In genomic region chr15:76339302-76340197, GRCh38 we compare ENCODE assay signal across 8 cellular contexts. TPM values are rescaled to one million over a fixed set of nuclear protein-coding genes. Genes with fewer than 3 reads are reported as not detected.
DNase-seq lines count a peak whose midpoint lies in the region; ATAC-seq, FAIRE-seq and TF ChIP-seq lines count a peak whose summit lies in the region.

No MANE protein-coding gene starts in this region.

- no peak for TF ChIP-seq CTCF in H1 (IDR thresholded peaks at IDR 0.05; ENCODE audit: control extremely low read depth in 1 of 3, insufficient read depth in 1 of 3, low read depth in 1 of 3, low read length in 3 of 3)
- TF ChIP-seq CTCF in ovary (IDR thresholded peaks at IDR 0.05), result no peak
- TF ChIP-seq CTCF in uterus (IDR thresholded peaks at IDR 0.05), result no peak

- no peak overlapping the region for H4K5ac ChIP-seq in H1 (ENCODE audit: insufficient read length, low read depth, low read length)

- H3K27ac ChIP-seq in H1 (ENCODE audit: low read depth, low read length) (no peak overlapping the region), ovary (no peak overlapping the region), uterus (no peak overlapping the region)

- no peak overlapping the region for H3K23ac ChIP-seq in H1 (ENCODE audit: insufficient read length)

- H3K4me1 ChIP-seq in H1 (replicated peaks in 1 of 4; ENCODE audit: control insufficient read depth in 3 of 4, insufficient read depth in 4 of 4, low read length in 3 of 4) (peaks cover 0 to 38% (median 26%) of the 10 kb centered on the region in 4 experiments; a peak in 6 of 7 replicates), ovary (ENCODE audit: insufficient read depth) (peaks cover 17% of the 10 kb centered on the region), uterus (peaks cover 0 to 43% of the 10 kb centered on the region in 2 donors)

- H3K36me3 ChIP-seq in H1 (ENCODE audit: control insufficient read depth in 2 of 4, insufficient read depth in 4 of 4, low read length in 3 of 4) (peaks cover 0 to 26% (median 0%) of the 10 kb centered on the region in 4 experiments; a peak in 1 of 8 replicates), ovary (no peaks in the 10 kb centered on the region), uterus (no peaks in the 10 kb centered on the region)

- intact Hi-C loops in ovary (cut with DNase I), result loop anchor here in 1 of 4 donors (5.0 kb wide), 1 partner anchor 147 kb away; no protein-coding TSS in a partner anchor
- intact Hi-C loops in uterus (cut with DNase I; ENCODE audit: low total_unique reads), result no loop called here

- H4K20me1 ChIP-seq in H1 (replicated peaks in 1 of 2; ENCODE audit: control insufficient read depth in 1 of 2, insufficient read depth in 2 of 2, low read length in 2 of 2), result peaks cover 10 to 26% of the 10 kb centered on the region in 2 experiments

- H3K79me1 ChIP-seq in H1 (ENCODE audit: low read depth, low read length), result no peaks in the 10 kb centered on the region

- H3K4me3 ChIP-seq in H1 (ENCODE audit: extremely low read depth in 1 of 4, insufficient read depth in 2 of 4, low read depth in 3 of 4, low read length in 4 of 4) (peak overlapping the region; percentile 2 to 55 (median 18); a peak in 5 of 8 replicates), ovary (peak overlapping the region; percentile 26), uterus (peak overlapping the region in 1 of 2 donors; percentile 19)

- TF ChIP-seq RAD21 in H1 (IDR thresholded peaks at IDR 0.05 in 1 of 2, conservative IDR thresholded peaks at IDR 0.05 in 1 of 2; ENCODE audit: low read depth in 2 of 2, low read length in 2 of 2), result no peak

- no peak overlapping the region for H2BK5ac ChIP-seq in H1 (ENCODE audit: low read depth, low read length)

- CTCF ChIA-PET in H1 (lab: Charles Lee; ENCODE audit: partially characterized antibody), result interaction anchor here (1.1 to 1.4 kb wide), 2 partner anchors 149 to 155 kb away, joined by 4 read pairs; no protein-coding TSS in a partner anchor

- peak overlapping the region; percentile 77; the same call in 1 of the 2 replicates for H2BK12ac ChIP-seq in H1 (ENCODE audit: low read depth, low read length)

- no peak for ATAC-seq in GM18907 (IDR thresholded peaks at IDR 0.05; ENCODE audit: unreplicated experiment)

- TF ChIP-seq EP300 in H1 (IDR thresholded peaks at IDR 0.05; ENCODE audit: borderline replicate concordance in 1 of 2, low read depth in 2 of 2, low read length in 2 of 2) (no peak), ovary (IDR thresholded peaks at IDR 0.05) (no peak)

- TF ChIP-seq POLR2A in H1 (IDR thresholded peaks at IDR 0.05; ENCODE audit: control extremely low read depth in 1 of 2, low read depth in 2 of 2, low read length in 2 of 2) (no peak), ovary (IDR thresholded peaks at IDR 0.05) (no peak), uterus (IDR thresholded peaks at IDR 0.05) (no peak)

- DNase-seq in EH (ENCODE audit: low read depth) (peak; percentile 59), NCI-H526 treated with DMSO at 0.1 percent for 48 hours (lab: John Stamatoyannopoulos, UW) (peak; percentile 21), H1 (ENCODE audit: low read depth in 1 of 2, low spot score in 2 of 2) (peak in 1 of 2 experiments; percentile 71), ovary (peak in 1 of 5 donors; percentile 36), DMS153 (lab: John Stamatoyannopoulos, UW) (no peak), uterus (no peak), medulla oblongata (ENCODE audit: extremely low spot score) (no peak)

- H4K8ac ChIP-seq in H1 (ENCODE audit: extremely low read depth, insufficient read depth, low read length), result peak overlapping the region; percentile 70

- H2AK5ac ChIP-seq in H1 (ENCODE audit: low read depth, low read length), result peak overlapping the region; percentile 77; the same call in 1 of the 2 replicates

- no peak overlapping the region for H3K56ac ChIP-seq in H1 (replicated peaks; ENCODE audit: insufficient read length, low read depth, low read length)

- H3K4ac ChIP-seq in H1 (replicated peaks; ENCODE audit: insufficient read length, low read depth, low read length), result no peak overlapping the region

- H3K23me2 ChIP-seq in H1 (ENCODE audit: low read depth, low read length), result peaks cover 11% of the 10 kb centered on the region; the same call in 1 of the 2 replicates

- no peak for FAIRE-seq in H1 (lab: Jason Lieb, UNC)

- H3K79me2 ChIP-seq in H1 (ENCODE audit: control insufficient read depth in 1 of 2, insufficient read depth in 2 of 2, low read length in 2 of 2), result no peaks in the 10 kb centered on the region

- H3K27me3 ChIP-seq in H1 (replicated peaks in 1 of 4; ENCODE audit: control insufficient read depth in 3 of 4, extremely low read depth in 1 of 4, insufficient read depth in 3 of 4, low read length in 3 of 4) (peaks cover 74 to 100% (median 90%) of the 10 kb centered on the region in 4 experiments), ovary (peaks cover 31% of the 10 kb centered on the region), uterus (peaks cover 76 to 86% of the 10 kb centered on the region in 2 donors)

- H2BK15ac ChIP-seq in H1 (ENCODE audit: low read length), result peak overlapping the region; percentile 53; the same call in 1 of the 2 replicates

- no peak overlapping the region for H2BK120ac ChIP-seq in H1 (replicated peaks; ENCODE audit: low read depth, low read length)

- 8% methylated on average over 45 of the region's 48 CpGs; no CpG with 5 or more reads in 1 of the 2 experiments for whole genome bisulfite sequencing in H1 (ENCODE audit: extremely low coverage in 1 of 2, insufficient coverage in 1 of 2, insufficient read length in 1 of 2, insufficient replicate concordance in 2 of 2, low coverage in 1 of 2, low lambda C conversion rate in 2 of 2, missing lambda C conversion rate in 1 of 2), 2 experiments
- 12 to 15% (median 13%) methylated on average over 48 of the region's 48 CpGs for WGBS in ovary, 3 donors

- peaks cover 0 to 10% of the 10 kb centered on the region in 2 experiments; a peak in 1 of 4 replicates for H3K9me3 ChIP-seq in H1 (ENCODE audit: insufficient read depth in 2 of 2, low read depth in 1 of 2, low read length in 1 of 2)
- no peaks in the 10 kb centered on the region for H3K9me3 ChIP-seq in ovary
- no peaks in the 10 kb centered on the region for H3K9me3 ChIP-seq in uterus

- H3K4me2 ChIP-seq in H1 (ENCODE audit: insufficient read depth in 1 of 2, low read depth in 2 of 2, low read length in 2 of 2), result peak overlapping the region; percentile 77 to 80

- POLR2A ChIA-PET in H1 (lab: Charles Lee; ENCODE audit: partially characterized antibody), result interaction anchor here (1.0 to 4.8 kb wide), 2 partner anchors 7 to 89 kb away, joined by 3 to 55 read pairs; no protein-coding TSS in a partner anchor

- no peak overlapping the region for H3K14ac ChIP-seq in H1 (ENCODE audit: insufficient read length)

- no peak overlapping the region for H2AFZ ChIP-seq in H1 (ENCODE audit: low read length)

- H3K9ac ChIP-seq in H1 (replicated peaks in 1 of 4; ENCODE audit: extremely low read depth in 1 of 4, low read depth in 3 of 4, low read length in 3 of 4), result no peak overlapping the region

- H4K91ac ChIP-seq in H1 (replicated peaks; ENCODE audit: insufficient read length, low read length), result peak overlapping the region; percentile 19

- H2BK20ac ChIP-seq in H1 (ENCODE audit: low read length), result 0 out of 2 replicates have a peak overlapping the region, but pooled peaks have one; percentile 32

- H3K18ac ChIP-seq in H1 (ENCODE audit: extremely low read depth, low read length), result peak overlapping the region; percentile 25; the same call in 1 of the 2 replicates

TF ChIP-seq in H1, 55 proteins besides CTCF, POLR2A, EP300 and RAD21:
- TF ChIP-seq PHF8 (conservative IDR thresholded peaks at IDR 0.05; ENCODE audit: low read depth, low read length), result no peak
- peak; percentile 100 for TF ChIP-seq RNF2 (IDR thresholded peaks at IDR 0.05; ENCODE audit: borderline replicate concordance, low read depth, low read length, missing control alignments, poor library complexity, severe bottlenecking)
- TF ChIP-seq SAP30 (IDR thresholded peaks at IDR 0.05; ENCODE audit: insufficient read depth, insufficient replicate concordance, low read length), result no peak
- no peak for TF ChIP-seq SIN3A (conservative IDR thresholded peaks at IDR 0.05 in 1 of 2, IDR thresholded peaks at IDR 0.05 in 1 of 2; ENCODE audit: low read depth in 1 of 2, low read length in 2 of 2)
- peak; percentile 4; the same call in 1 of the 2 replicates for TF ChIP-seq SUZ12 (IDR thresholded peaks at IDR 0.05; ENCODE audit: low read length)
- TF ChIP-seq CBX8 (IDR thresholded peaks at IDR 0.05; ENCODE audit: borderline replicate concordance, low read depth, low read length), result peak; percentile 100; the same call in 1 of the 2 replicates
- TF ChIP-seq POU5F1 (IDR thresholded peaks at IDR 0.05; ENCODE audit: low read depth, low read length), result no peak
- TF ChIP-seq NANOG (IDR thresholded peaks at IDR 0.05; ENCODE audit: insufficient read depth, low read depth, low read length, poor library complexity, severe bottlenecking), result no peak
- peak; percentile 35 for TF ChIP-seq KDM4A (IDR thresholded peaks at IDR 0.05; ENCODE audit: low read depth, low read length, severe bottlenecking)

RNA-seq across cellular contexts. Expression of gene ISL2, which starts 3.0 kb away (rescaled TPM):
- 0.33 and 0.99 TPM in 2 replicates for total RNA-seq in H1 (2021; fragmentation: NEBNext Ultra II Directional; extraction: Animal tissue kit (Norgen Biotek cat#: 25700))
- 0.32 and 0.82 TPM in 2 replicates for polyA plus RNA-seq in H1 (2011; rRNA removed)
- polyA plus RNA-seq in H1 (2011; cell fraction: cytosol; rRNA removed), result 0.78 TPM
- polyA plus RNA-seq in H1 (2011; cell fraction: nucleus; rRNA removed), result 2.6 TPM
- polyA plus RNA-seq in H1 (2012, experiment 1 of 2), result 0.29 to 0.43 TPM (median 0.29 TPM) in 3 of 4 replicates, not detected in the other
- 0.17 TPM for polyA plus RNA-seq in H1 (2012, experiment 2 of 2)
- 0.24 TPM for polyA plus RNA-seq in H1 (2013, experiment 1 of 2)
- 0.42 TPM for polyA plus RNA-seq in H1 (2013, experiment 2 of 2)
- polyA minus RNA-seq in H1 (2011; rRNA and poly(A)+ RNA removed), result 0.16 TPM in 1 of 2 replicates, not detected in the other
- polyA minus RNA-seq in H1 (2011; cell fraction: cytosol; rRNA and poly(A)+ RNA removed), result not detected
- not detected for polyA minus RNA-seq in H1 (2011; cell fraction: nucleus; rRNA and poly(A)+ RNA removed)
- not detected for total RNA-seq in ovary
- not detected for polyA plus RNA-seq in ovary
- total RNA-seq in uterus, result under 1 TPM in 1 of 4 donors, not detected in 3; 0.48 TPM

RNA-seq across cellular contexts. Expression of gene ETFA, which starts 28.3 kb away (rescaled TPM):
- 90.0 TPM in 2 replicates for total RNA-seq in H1 (2021; fragmentation: NEBNext Ultra II Directional; extraction: Animal tissue kit (Norgen Biotek cat#: 25700))
- polyA plus RNA-seq in H1 (2011; rRNA removed), result 30.2 and 60.9 TPM in 2 replicates
- 87.9 TPM for polyA plus RNA-seq in H1 (2011; cell fraction: cytosol; rRNA removed)
- 30.6 TPM for polyA plus RNA-seq in H1 (2011; cell fraction: nucleus; rRNA removed)
- polyA plus RNA-seq in H1 (2012, experiment 1 of 2), result 108 to 113 TPM (median 108 TPM) in 4 replicates
- 10.1 TPM for polyA plus RNA-seq in H1 (2012, experiment 2 of 2)
- polyA plus RNA-seq in H1 (2013, experiment 1 of 2), result 41.8 TPM
- 44.3 TPM for polyA plus RNA-seq in H1 (2013, experiment 2 of 2)
- polyA minus RNA-seq in H1 (2011; rRNA and poly(A)+ RNA removed), result 66.7 and 106 TPM in 2 replicates
- polyA minus RNA-seq in H1 (2011; cell fraction: cytosol; rRNA and poly(A)+ RNA removed), result 24.8 TPM
- polyA minus RNA-seq in H1 (2011; cell fraction: nucleus; rRNA and poly(A)+ RNA removed), result 25.5 TPM
- total RNA-seq in ovary, result 10 to 100 TPM; 45.8 to 79.0 (median 71.7) TPM
- polyA plus RNA-seq in ovary, result 10 to 100 TPM; 46.7 to 97.4 TPM
- total RNA-seq in uterus, result 100 to 1,000 TPM in 2 of 4 donors, 10 to 100 TPM in 2; 90.9 to 233 (median 99.9) TPM

Comparison
In these comparisons a context has a peak if more than half of its experiments do, and no peak if none do; other contexts are left out.
1. DNase-seq: peak in EH (single experiment) and NCI-H526 treated with DMSO at 0.1 percent for 48 hours (single experiment); none in DMS153 (single experiment), uterus (0 of 2) and medulla oblongata (single experiment).